9 cellular contexts compared by ENCODE assay signal in genomic region chr1:204448321-204448964, GRCh38. TPM values are rescaled to one million over a fixed set of nuclear protein-coding genes. Genes with fewer than 3 reads are reported as not detected.
DNase-seq lines count a peak whose midpoint lies in the region; ATAC-seq, FAIRE-seq and TF ChIP-seq lines count a peak whose summit lies in the region.
"Had no signal": no experiment of that assay in that cellular context is flagged by ENCODE, and none has a peak within 500 bp of the region (broad histone marks: within the 10 kb centered on the region; RNA-seq: fewer than 3 reads in every experiment).

No MANE protein-coding gene starts in this region.

- intact Hi-C loops in right cardiac atrium (cut with DNase I), result loop anchor here in 2 of 4 donors (2.0 to 5.0 kb wide), 2 partner anchors 46 to 54 kb away; partner anchors contain the start of gene PIK3C2B (in 1 of the 2)

- no peak for FAIRE-seq in urothelium cell line (lab: Jason Lieb, UNC)

- DNase-seq in right atrium auricular region (ENCODE audit: low spot score) (no peak), right cardiac atrium (no peak), SKM-1 treated with dmso at 0.1 percent for 144 hours (lab: John Stamatoyannopoulos, UW; ENCODE audit: unreplicated experiment) (peak; percentile 46), glutamatergic neuron (no peak), urothelium cell line (ENCODE audit: low spot score) (peak; percentile 29), AML-193 (lab: John Stamatoyannopoulos, UW) (no peak), retina (no peak)
- no peak for DNase-seq in activated naive CD4-positive, alpha-beta T cell treated with anti-CD3 and anti-CD28 coated beads, Interleukin-2, amount 10 ng/mL, durations not matched to agents 7 days and 5 days
- DNase-seq: SJCRH30 had no signal

- peaks cover 52% of the 10 kb centered on the region for H3K4me1 Mint-ChIP-seq in glutamatergic neuron (ENCODE audit: low read depth, unreplicated experiment)
- H3K4me1 Mint-ChIP-seq in activated naive CD4-positive, alpha-beta T cell treated with anti-CD3 and anti-CD28 coated beads, Interleukin-2, amount 10 ng/mL, durations not matched to agents 7 days and 5 days, result peaks cover 67% of the 10 kb centered on the region

- CTCF ChIA-PET in activated naive CD4-positive, alpha-beta T cell treated with anti-CD3 and anti-CD28 coated beads, Interleukin-2, amount 10 ng/mL, durations not matched to agents 7 days and 5 days (lab: Charles Lee), result interaction anchor here (0.6 to 15.5 kb wide), 10 partner anchors 15 to 358 kb away, joined by 3 to 508 read pairs (median 8); partner anchors contain the start of gene PIK3C2B

- 91% methylated on average over 7 of the region's 7 CpGs for WGBS in right cardiac atrium

- H3K36me3 ChIP-seq in right atrium auricular region, result peaks cover 40% of the 10 kb centered on the region
- H3K36me3 ChIP-seq: SJCRH30 had no signal

- H3K4me1 ChIP-seq in right atrium auricular region (peaks cover 0 to 56% of the 10 kb centered on the region in 2 donors), right cardiac atrium (ENCODE audit: control insufficient read depth, insufficient read depth, low read length) (peaks cover 14% of the 10 kb centered on the region)

- no peak overlapping the region for H3K4me3 Mint-ChIP-seq in glutamatergic neuron (ENCODE audit: unreplicated experiment)
- no peak overlapping the region for H3K4me3 Mint-ChIP-seq in activated naive CD4-positive, alpha-beta T cell treated with anti-CD3 and anti-CD28 coated beads, Interleukin-2, amount 10 ng/mL, durations not matched to agents 7 days and 5 days

- H3K27ac ChIP-seq in right atrium auricular region (peak overlapping the region; percentile 21 to 82), right cardiac atrium (ENCODE audit: low read length) (no peak overlapping the region)
- H3K27ac ChIP-seq: SJCRH30 had no signal

- no peaks in the 10 kb centered on the region for H3K27me3 ChIP-seq in right atrium auricular region
- H3K27me3 ChIP-seq in right cardiac atrium (ENCODE audit: control insufficient read depth, insufficient read depth), result no peaks in the 10 kb centered on the region
- H3K27me3 ChIP-seq: SJCRH30 had no signal

- no peak for ATAC-seq in right cardiac atrium

- TF ChIP-seq CTCF in right atrium auricular region (IDR thresholded peaks at IDR 0.05) (no peak), glutamatergic neuron (IDR thresholded peaks at IDR 0.05; ENCODE audit: partially characterized antibody, unreplicated experiment) (no peak)

- H3K9me3 ChIP-seq in right atrium auricular region (no peaks in the 10 kb centered on the region), right cardiac atrium (ENCODE audit: control insufficient read depth, low read length) (no peaks in the 10 kb centered on the region)
- H3K9me3 ChIP-seq: SJCRH30 had no signal

- H3K36me3 Mint-ChIP-seq in glutamatergic neuron (ENCODE audit: unreplicated experiment), result peaks cover 11% of the 10 kb centered on the region
- H3K36me3 Mint-ChIP-seq in activated naive CD4-positive, alpha-beta T cell treated with anti-CD3 and anti-CD28 coated beads, Interleukin-2, amount 10 ng/mL, durations not matched to agents 7 days and 5 days, result peaks cover 52% of the 10 kb centered on the region

- no peak overlapping the region for H3K4me3 ChIP-seq in right atrium auricular region
- H3K4me3 ChIP-seq in right cardiac atrium (ENCODE audit: low read length), result no peak overlapping the region
- H3K4me3 ChIP-seq: SJCRH30 had no signal

- H3K27me3 Mint-ChIP-seq in glutamatergic neuron (ENCODE audit: unreplicated experiment), result peaks cover 28% of the 10 kb centered on the region
- no peaks in the 10 kb centered on the region for H3K27me3 Mint-ChIP-seq in activated naive CD4-positive, alpha-beta T cell treated with anti-CD3 and anti-CD28 coated beads, Interleukin-2, amount 10 ng/mL, durations not matched to agents 7 days and 5 days

- peak overlapping the region; percentile 38 for H3K27ac Mint-ChIP-seq in glutamatergic neuron (ENCODE audit: unreplicated experiment)
- no peak overlapping the region for H3K27ac Mint-ChIP-seq in activated naive CD4-positive, alpha-beta T cell treated with anti-CD3 and anti-CD28 coated beads, Interleukin-2, amount 10 ng/mL, durations not matched to agents 7 days and 5 days

- H3K9me3 Mint-ChIP-seq in glutamatergic neuron (ENCODE audit: unreplicated experiment), result peaks cover 29% of the 10 kb centered on the region
- H3K9me3 Mint-ChIP-seq in activated naive CD4-positive, alpha-beta T cell treated with anti-CD3 and anti-CD28 coated beads, Interleukin-2, amount 10 ng/mL, durations not matched to agents 7 days and 5 days, result no peaks in the 10 kb centered on the region

RNA-seq across cellular contexts. Expression of gene PPP1R15B, which starts 36.8 kb away (rescaled TPM):
- 10 to 100 TPM; 27.3 to 30.9 TPM for total RNA-seq in right atrium auricular region
- 10 to 100 TPM; 20.0 to 36.3 (median 23.9) TPM for total RNA-seq in right cardiac atrium
- polyA plus RNA-seq in right cardiac atrium, result 14.2 TPM
- total RNA-seq in glutamatergic neuron (ENCODE audit: unreplicated experiment), result 45.3 TPM

RNA-seq across cellular contexts. Expression of gene PIK3C2B, which starts 46.2 kb away (rescaled TPM):
- total RNA-seq in right atrium auricular region (10 to 100 TPM; 13.1 to 19.4 TPM), right cardiac atrium (10 to 100 TPM; 24.9 to 32.7 (median 29.0) TPM), glutamatergic neuron (ENCODE audit: unreplicated experiment) (156 TPM)
- 13.3 TPM for polyA plus RNA-seq in right cardiac atrium

Comparison
In these comparisons a context has a peak if more than half of its experiments do, and no peak if none do; other contexts are left out.
1. DNase-seq: peak in SKM-1 treated with dmso at 0.1 percent for 144 hours (single experiment) and urothelium cell line (single experiment); none in right atrium auricular region (single experiment), right cardiac atrium (0 of 3), glutamatergic neuron (single experiment), AML-193 (0 of 2), retina (single experiment) and activated naive CD4-positive, alpha-beta T cell treated with anti-CD3 and anti-CD28 coated beads, Interleukin-2, amount 10 ng/mL, durations not matched to agents 7 days and 5 days (single experiment).